ENCODE assay signal across 8 cellular contexts in the genomic region with DNA sequence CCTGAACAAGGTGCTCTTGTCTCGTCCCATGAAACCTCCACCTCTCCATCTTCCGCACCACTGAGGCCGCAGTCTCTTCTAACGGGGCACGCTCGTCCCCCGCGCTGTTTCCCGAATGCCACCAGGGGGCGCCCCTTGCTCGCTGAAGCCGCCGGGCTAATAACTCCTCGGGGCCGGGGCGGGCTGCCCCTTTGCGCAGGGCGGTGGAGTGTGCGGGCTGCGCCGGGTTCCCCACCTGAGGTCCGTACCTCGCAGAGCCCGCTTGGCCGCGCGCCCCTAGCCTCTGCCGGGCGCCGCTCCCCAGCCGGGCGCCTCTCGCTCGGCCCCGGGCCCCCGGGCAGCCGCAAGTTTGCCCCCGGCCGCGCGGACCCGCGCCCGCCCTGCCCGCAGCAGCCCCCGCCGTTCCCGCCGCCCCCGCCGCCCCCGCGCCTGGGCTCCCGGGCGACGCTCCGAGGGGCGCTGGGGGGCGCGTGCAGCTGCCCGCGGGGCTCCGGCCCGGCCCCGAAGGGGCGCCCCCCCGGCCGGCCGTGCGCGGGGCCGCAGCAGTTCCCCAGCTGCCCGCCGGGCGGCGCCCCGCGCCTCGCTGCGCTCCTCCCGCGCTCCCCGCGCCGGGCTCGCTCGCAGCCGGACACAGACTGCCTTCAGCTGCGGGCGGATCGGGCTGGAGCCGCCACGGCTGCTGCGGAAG. TPM values are rescaled to one million over a fixed set of nuclear protein-coding genes. Genes with fewer than 3 reads are reported as not detected.
DNase-seq lines count a peak whose midpoint lies in the region; ATAC-seq and TF ChIP-seq lines count a peak whose summit lies in the region.

A gene with protein sequence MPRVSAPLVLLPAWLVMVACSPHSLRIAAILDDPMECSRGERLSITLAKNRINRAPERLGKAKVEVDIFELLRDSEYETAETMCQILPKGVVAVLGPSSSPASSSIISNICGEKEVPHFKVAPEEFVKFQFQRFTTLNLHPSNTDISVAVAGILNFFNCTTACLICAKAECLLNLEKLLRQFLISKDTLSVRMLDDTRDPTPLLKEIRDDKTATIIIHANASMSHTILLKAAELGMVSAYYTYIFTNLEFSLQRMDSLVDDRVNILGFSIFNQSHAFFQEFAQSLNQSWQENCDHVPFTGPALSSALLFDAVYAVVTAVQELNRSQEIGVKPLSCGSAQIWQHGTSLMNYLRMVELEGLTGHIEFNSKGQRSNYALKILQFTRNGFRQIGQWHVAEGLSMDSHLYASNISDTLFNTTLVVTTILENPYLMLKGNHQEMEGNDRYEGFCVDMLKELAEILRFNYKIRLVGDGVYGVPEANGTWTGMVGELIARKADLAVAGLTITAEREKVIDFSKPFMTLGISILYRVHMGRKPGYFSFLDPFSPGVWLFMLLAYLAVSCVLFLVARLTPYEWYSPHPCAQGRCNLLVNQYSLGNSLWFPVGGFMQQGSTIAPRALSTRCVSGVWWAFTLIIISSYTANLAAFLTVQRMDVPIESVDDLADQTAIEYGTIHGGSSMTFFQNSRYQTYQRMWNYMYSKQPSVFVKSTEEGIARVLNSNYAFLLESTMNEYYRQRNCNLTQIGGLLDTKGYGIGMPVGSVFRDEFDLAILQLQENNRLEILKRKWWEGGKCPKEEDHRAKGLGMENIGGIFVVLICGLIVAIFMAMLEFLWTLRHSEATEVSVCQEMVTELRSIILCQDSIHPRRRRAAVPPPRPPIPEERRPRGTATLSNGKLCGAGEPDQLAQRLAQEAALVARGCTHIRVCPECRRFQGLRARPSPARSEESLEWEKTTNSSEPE (plus strand): TSS at position 633 of the 688 bp plus-strand sequence. CDS start 148,571 bp downstream, outside the sequence.

- H3K27me3 ChIP-seq in left lung: peaks cover 4 to 84% of the 10 kb centered on the region in 2 donors

- H3K4me3 ChIP-seq in choroid plexus epithelial cell (ENCODE audit: low read depth, low read length): peak within 1 kb of the TSS; percentile 50
- H3K4me3 ChIP-seq in left lung: peak within 1 kb of the TSS in 1 of 2 donors; percentile 22

- no peaks in the 10 kb centered on the region for H3K36me3 ChIP-seq in left lung

- H3K4me1 ChIP-seq in left lung: no peaks in the 10 kb centered on the region

- ATAC-seq in GM18870 (IDR thresholded peaks at IDR 0.05; ENCODE audit: unreplicated experiment) (peak; percentile 69), HG03139 (IDR thresholded peaks at IDR 0.05; ENCODE audit: unreplicated experiment) (peak; percentile 73), left lung (peak; percentile 95)

- TF ChIP-seq CTCF in choroid plexus epithelial cell (conservative IDR thresholded peaks at IDR 0.05; ENCODE audit: low read depth, low read length) (peak; percentile 89), left lung (IDR thresholded peaks at IDR 0.05) (peak; percentile 90)

- H3K9me3 ChIP-seq in left lung: no peaks in the 10 kb centered on the region

- intact Hi-C loops in left lung (cut with DNase I): loop anchor here in 1 of 2 donors (5.0 to 10.0 kb wide), 3 partner anchors 176 to 684 kb away; no protein-coding TSS in a partner anchor

- no peak within 1 kb of the TSS for H3K27ac ChIP-seq in left lung

- DNase-seq in AG08396 (ENCODE audit: low spot score) (peak; percentile 96), NCI-H446 treated with DMSO at 0.1 percent for 48 hours (lab: John Stamatoyannopoulos, UW) (peak; percentile 59), choroid plexus epithelial cell (ENCODE audit: low read depth) (peak; percentile 76), left lung (peak; percentile 77 to 93)
- peak; percentile 63 to 67 for DNase-seq in activated CD4-positive, alpha-beta T cell treated with anti-CD3 and anti-CD28 coated beads for 4 hours
- DNase-seq in stimulated activated CD4-positive, alpha-beta T cell treated with anti-CD3 and anti-CD28 coated beads, Interleukin-4, amount 100 ng/mL, for 1 hour: peak; percentile 80

RNA-seq across cellular contexts. Expression of the gene that starts here (rescaled TPM):
- total RNA-seq in left lung: 1 to 10 TPM in 1 of 2 donors, under 1 TPM in 1; 0.76 to 3.5 TPM
